Comparison of ENCODE assay signal across 18 cellular contexts in genomic region chr13:76231522-76232167, GRCh38.
DNase-seq lines count a peak whose midpoint lies in the region; ATAC-seq, FAIRE-seq and TF ChIP-seq lines count a peak whose summit lies in the region.
"Had no signal": no experiment of that assay in that cellular context is flagged by ENCODE, and none has a peak within 500 bp of the region (broad histone marks: within the 10 kb centered on the region; RNA-seq: fewer than 3 reads in every experiment).

No MANE protein-coding gene starts in this region.

- no peak overlapping the region for H4K91ac ChIP-seq in H1 (replicated peaks; ENCODE audit: insufficient read length, low read length)
- peak overlapping the region; percentile 69 for H4K91ac ChIP-seq in mesenchymal stem cell (ENCODE audit: low read length)

- no peaks in the 10 kb centered on the region for H3K23me2 ChIP-seq in H1 (ENCODE audit: low read depth, low read length)

- no peak for TF ChIP-seq POLR2A in breast epithelium (IDR thresholded peaks at IDR 0.05)
- TF ChIP-seq POLR2A in H1 (IDR thresholded peaks at IDR 0.05; ENCODE audit: control extremely low read depth in 1 of 2, low read depth in 2 of 2, low read length in 2 of 2), result no peak

- intact Hi-C loops in MCF 10A (cut with micrococcal nuclease) (no loop called here), breast epithelium (cut with DNase I; ENCODE audit: low total_unique reads) (no loop called here)

- H3K4me1 ChIP-seq in breast epithelium, result no peaks in the 10 kb centered on the region
- H3K4me1 ChIP-seq in H1 (replicated peaks in 1 of 4; ENCODE audit: control insufficient read depth in 3 of 4, insufficient read depth in 4 of 4, low read length in 3 of 4), result no peaks in the 10 kb centered on the region
- H3K4me1 ChIP-seq in mesenchymal stem cell (ENCODE audit: control insufficient read depth, insufficient read depth, low read depth, low read length), result peaks cover 1% of the 10 kb centered on the region
- H3K4me1 ChIP-seq: Peyer's patch, SJSA1 had no signal

- H2BK15ac ChIP-seq in H1 (ENCODE audit: low read length), result no peak overlapping the region
- H2BK15ac ChIP-seq in mesenchymal stem cell (ENCODE audit: low read depth, poor library complexity, severe bottlenecking), result peak overlapping the region; percentile 80

- H2BK20ac ChIP-seq in H1 (ENCODE audit: low read length), result no peak overlapping the region

- H3K27ac Mint-ChIP-seq in MCF 10A (ENCODE audit: low read depth, unreplicated experiment), result no peak overlapping the region
- H3K27ac Mint-ChIP-seq: CD4-positive, alpha-beta T cell had no signal

- H3K18ac ChIP-seq in H1 (ENCODE audit: extremely low read depth, low read length), result no peak overlapping the region
- peak overlapping the region; percentile 55 to 58 for H3K18ac ChIP-seq in mesenchymal stem cell (ENCODE audit: low read depth in 1 of 2, low read length in 2 of 2)

- WGBS in H1 (ENCODE audit: extremely low coverage in 1 of 2, insufficient coverage in 1 of 2, insufficient read length in 1 of 2, insufficient replicate concordance in 2 of 2, low coverage in 1 of 2, low lambda C conversion rate in 2 of 2, missing lambda C conversion rate in 1 of 2), 2 experiments, result 96% methylated on average over 3 of the region's 4 CpGs; no CpG with 5 or more reads in 1 of the 2 experiments
- WGBS in mesenchymal stem cell, result 98% methylated on average over 3 of the region's 4 CpGs

- H2BK5ac ChIP-seq in H1 (ENCODE audit: low read depth, low read length), result no peak overlapping the region
- H2BK5ac ChIP-seq in mesenchymal stem cell (ENCODE audit: low read depth, low read length, poor library complexity, severe bottlenecking), result no peak overlapping the region

- H4K5ac ChIP-seq in H1 (ENCODE audit: insufficient read length, low read depth, low read length), result no peak overlapping the region

- BruUV-seq in MCF 10A (replicated peaks; lab: Mats Ljungman, UMichigan), result no TSS peak

- H2AK5ac ChIP-seq in H1 (ENCODE audit: low read depth, low read length) (no peak overlapping the region), mesenchymal stem cell (ENCODE audit: low read length, severe bottlenecking) (peak overlapping the region; percentile 33)

- DNase-seq in MCF 10A (ENCODE audit: unreplicated experiment), result peak; percentile 21
- DNase-seq in breast epithelium (ENCODE audit: low spot score in 2 of 2), result no peak
- DNase-seq in H1 (ENCODE audit: low read depth in 1 of 2, low spot score in 2 of 2), result no peak
- peak; percentile 14 for DNase-seq in mesenchymal stem cell
- DNase-seq in AG08396 (ENCODE audit: low spot score), result no peak
- DNase-seq in activated T-cell treated with anti-CD3 and anti-CD28 coated beads, Interleukin-2, amount 50 U/mL, for 48 hours, result no peak
- DNase-seq: Calu3; CD4-positive, alpha-beta T cell; KG1; NCI-H1417 treated with DMSO at 0.1 percent for 48 hours; NCI-H1930; NCI-H526; Peyer's patch had no signal

- H3K23ac ChIP-seq in H1 (ENCODE audit: insufficient read length), result no peak overlapping the region
- H3K23ac ChIP-seq in mesenchymal stem cell (ENCODE audit: low read length in 2 of 2), result no peak overlapping the region

- H2BK12ac ChIP-seq in H1 (ENCODE audit: low read depth, low read length) (no peak overlapping the region), mesenchymal stem cell (ENCODE audit: low read length in 2 of 2) (peak overlapping the region; percentile 57 to 65)

- TF ChIP-seq EP300 in H1 (IDR thresholded peaks at IDR 0.05; ENCODE audit: borderline replicate concordance in 1 of 2, low read depth in 2 of 2, low read length in 2 of 2), result no peak

- H3K36me3 ChIP-seq in breast epithelium, result no peaks in the 10 kb centered on the region
- H3K36me3 ChIP-seq in H1 (ENCODE audit: control insufficient read depth in 2 of 4, insufficient read depth in 4 of 4, low read length in 3 of 4), result no peaks in the 10 kb centered on the region
- H3K36me3 ChIP-seq in mesenchymal stem cell (ENCODE audit: control insufficient read depth in 1 of 2, insufficient read depth in 2 of 2, low read depth in 1 of 2, low read length in 2 of 2), result no peaks in the 10 kb centered on the region
- H3K36me3 ChIP-seq: Peyer's patch, SJSA1 had no signal

- H3K27me3 Mint-ChIP-seq in MCF 10A (ENCODE audit: insufficient read depth, unreplicated experiment), result no peaks in the 10 kb centered on the region
- H3K27me3 Mint-ChIP-seq: CD4-positive, alpha-beta T cell had no signal

- H3K56ac ChIP-seq in H1 (replicated peaks; ENCODE audit: insufficient read length, low read depth, low read length), result no peak overlapping the region

- H3K36me3 Mint-ChIP-seq in MCF 10A (ENCODE audit: insufficient read depth, unreplicated experiment), result no peaks in the 10 kb centered on the region

- POLR2A ChIA-PET in MCF 10A (lab: Yijun Ruan, JAX) (no interaction called here), H1 (lab: Charles Lee; ENCODE audit: partially characterized antibody) (no interaction called here)

- H2BK120ac ChIP-seq in H1 (replicated peaks; ENCODE audit: low read depth, low read length) (no peak overlapping the region), mesenchymal stem cell (ENCODE audit: low read depth, low read length) (no peak overlapping the region)

- no peak for FAIRE-seq in H1 (lab: Jason Lieb, UNC)
- FAIRE-seq: GM12878, GM18507, H54 had no signal

- no peak overlapping the region for H2AFZ ChIP-seq in H1 (ENCODE audit: low read length)
- no peak overlapping the region for H2AFZ ChIP-seq in mesenchymal stem cell (ENCODE audit: low read depth, low read length)

- no peak overlapping the region for H3K9ac ChIP-seq in H1 (replicated peaks in 1 of 4; ENCODE audit: extremely low read depth in 1 of 4, low read depth in 3 of 4, low read length in 3 of 4)
- H3K9ac ChIP-seq in mesenchymal stem cell (ENCODE audit: low read length), result no peak overlapping the region

- H3K4me3 Mint-ChIP-seq in MCF 10A (ENCODE audit: unreplicated experiment), result no peak overlapping the region
- H3K4me3 Mint-ChIP-seq: CD4-positive, alpha-beta T cell had no signal

- TF ChIP-seq RAD21 in H1 (IDR thresholded peaks at IDR 0.05 in 1 of 2, conservative IDR thresholded peaks at IDR 0.05 in 1 of 2; ENCODE audit: low read depth in 2 of 2, low read length in 2 of 2), result peak in 1 of 2 experiments; percentile 33; a peak in 1 of 4 replicates

- 0 out of 2 replicates have a peak overlapping the region, but pooled peaks have one; percentile 75 for H4K8ac ChIP-seq in H1 (ENCODE audit: extremely low read depth, insufficient read depth, low read length)
- H4K8ac ChIP-seq in mesenchymal stem cell (ENCODE audit: low read length), result peak overlapping the region; percentile 61

- no peaks in the 10 kb centered on the region for H3K27me3 ChIP-seq in breast epithelium
- no peaks in the 10 kb centered on the region for H3K27me3 ChIP-seq in H1 (replicated peaks in 1 of 4; ENCODE audit: control insufficient read depth in 3 of 4, extremely low read depth in 1 of 4, insufficient read depth in 3 of 4, low read length in 3 of 4)
- H3K27me3 ChIP-seq in mesenchymal stem cell (ENCODE audit: control insufficient read depth in 1 of 2, insufficient read depth in 1 of 2, low read length in 2 of 2), result no peaks in the 10 kb centered on the region
- H3K27me3 ChIP-seq: Peyer's patch, SJSA1 had no signal

- H3K14ac ChIP-seq in H1 (ENCODE audit: insufficient read length), result no peak overlapping the region
- H3K14ac ChIP-seq in mesenchymal stem cell (ENCODE audit: low read length in 2 of 2), result peak overlapping the region in 1 of 2 experiments; percentile 26

- no peaks in the 10 kb centered on the region for H4K20me1 ChIP-seq in H1 (replicated peaks in 1 of 2; ENCODE audit: control insufficient read depth in 1 of 2, insufficient read depth in 2 of 2, low read length in 2 of 2)

- H3K79me1 ChIP-seq in H1 (ENCODE audit: low read depth, low read length) (no peaks in the 10 kb centered on the region), mesenchymal stem cell (replicated peaks; ENCODE audit: low read length, poor library complexity, severe bottlenecking) (no peaks in the 10 kb centered on the region)

- H3K9me3 ChIP-seq in breast epithelium (no peaks in the 10 kb centered on the region), H1 (ENCODE audit: insufficient read depth in 2 of 2, low read depth in 1 of 2, low read length in 1 of 2) (no peaks in the 10 kb centered on the region), mesenchymal stem cell (ENCODE audit: control insufficient read depth, low read length) (no peaks in the 10 kb centered on the region)
- H3K9me3 ChIP-seq: Peyer's patch, SJSA1 had no signal

- H3K4ac ChIP-seq in H1 (replicated peaks; ENCODE audit: insufficient read length, low read depth, low read length) (no peak overlapping the region), mesenchymal stem cell (ENCODE audit: low read depth in 1 of 2, low read length in 2 of 2) (peak overlapping the region in 1 of 2 experiments; percentile 13)

- CTCF ChIA-PET in MCF 10A (lab: Yijun Ruan, JAX), result no interaction called here
- CTCF ChIA-PET in H1 (lab: Charles Lee; ENCODE audit: partially characterized antibody), result no interaction called here

- H3K4me3 ChIP-seq in breast epithelium (no peak overlapping the region), H1 (ENCODE audit: extremely low read depth in 1 of 4, insufficient read depth in 2 of 4, low read depth in 3 of 4, low read length in 4 of 4) (no peak overlapping the region), mesenchymal stem cell (ENCODE audit: insufficient read depth in 1 of 2, low read depth in 1 of 2, low read length in 2 of 2) (no peak overlapping the region)
- H3K4me3 ChIP-seq: GM12878, Peyer's patch, SJSA1 had no signal

- H3K27ac ChIP-seq in breast epithelium, result no peak overlapping the region
- H3K27ac ChIP-seq in H1 (ENCODE audit: low read depth, low read length), result no peak overlapping the region
- no peak overlapping the region for H3K27ac ChIP-seq in mesenchymal stem cell (ENCODE audit: low read length, poor library complexity, severe bottlenecking)
- H3K27ac ChIP-seq: Peyer's patch, SJSA1 had no signal

- no peaks in the 10 kb centered on the region for H3K4me1 Mint-ChIP-seq in MCF 10A (ENCODE audit: insufficient read depth, unreplicated experiment)

- no peak for TF ChIP-seq CTCF in MCF 10A (IDR thresholded peaks at IDR 0.05; ENCODE audit: unreplicated experiment)
- no peak for TF ChIP-seq CTCF in breast epithelium (IDR thresholded peaks at IDR 0.05)
- peak in 1 of 3 experiments; percentile 9; a peak in 1 of 4 replicates for TF ChIP-seq CTCF in H1 (IDR thresholded peaks at IDR 0.05; ENCODE audit: control extremely low read depth in 1 of 3, insufficient read depth in 1 of 3, low read depth in 1 of 3, low read length in 3 of 3)

- ATAC-seq in GM18498 (IDR thresholded peaks at IDR 0.05; ENCODE audit: unreplicated experiment), result no peak
- ATAC-seq: GM12878 had no signal

- no peak overlapping the region for H3K4me2 ChIP-seq in H1 (ENCODE audit: insufficient read depth in 1 of 2, low read depth in 2 of 2, low read length in 2 of 2)
- no peak overlapping the region for H3K4me2 ChIP-seq in mesenchymal stem cell (ENCODE audit: low read length, poor library complexity, severe bottlenecking)

- no peaks in the 10 kb centered on the region for H3K9me3 Mint-ChIP-seq in MCF 10A (ENCODE audit: unreplicated experiment)
- H3K9me3 Mint-ChIP-seq: CD4-positive, alpha-beta T cell had no signal

- H3K79me2 ChIP-seq in H1 (ENCODE audit: control insufficient read depth in 1 of 2, insufficient read depth in 2 of 2, low read length in 2 of 2), result no peaks in the 10 kb centered on the region

TF ChIP-seq in H1, 55 proteins besides CTCF, POLR2A, EP300 and RAD21 (continues in another document):
- TF ChIP-seq EZH2 (IDR thresholded peaks at IDR 0.05; ENCODE audit: low read depth, low read length, severe bottlenecking) (no peak), JUND (IDR thresholded peaks at IDR 0.05; ENCODE audit: low read length) (no peak)

Comparison
In these comparisons a context has a peak if more than half of its experiments do, and no peak if none do; other contexts are left out.
1. DNase-seq: peak in MCF 10A (single experiment) and mesenchymal stem cell (single experiment); none in breast epithelium (0 of 2), H1 (0 of 2), AG08396 (single experiment) and activated T-cell treated with anti-CD3 and anti-CD28 coated beads, Interleukin-2, amount 50 U/mL, for 48 hours (0 of 2).